Comparison of ENCODE assay signal across 1 cellular context in genomic region chr2:178401994-178402437, GRCh38.
TF ChIP-seq lines count a peak whose summit lies in the region.

No MANE protein-coding gene starts in this region.

TF ChIP-seq in K562, 482 proteins besides CTCF, POLR2A, EP300 and RAD21 (continued from another document):
- TF ChIP-seq ZNF407 (IDR thresholded peaks at IDR 0.05; ENCODE audit: low read depth) (no peak), FOXK2 (conservative IDR thresholded peaks at IDR 0.05 in 1 of 2, IDR thresholded peaks at IDR 0.05 in 1 of 2; ENCODE audit: low read depth in 2 of 2) (no peak), ELK3 (CRISPR knock-in tag; IDR thresholded peaks at IDR 0.05) (no peak), SAP30 (IDR thresholded peaks at IDR 0.05; ENCODE audit: borderline replicate concordance, insufficient read depth, low read depth, low read length, poor library complexity, severe bottlenecking) (no peak), ZNF175 (CRISPR knock-in tag; IDR thresholded peaks at IDR 0.05; ENCODE audit: low read depth) (no peak), PPARD (CRISPR knock-in tag; IDR thresholded peaks at IDR 0.05) (no peak), ZBTB34 (CRISPR knock-in tag; IDR thresholded peaks at IDR 0.05) (no peak), E2F6 (IDR thresholded peaks at IDR 0.05; ENCODE audit: borderline replicate concordance in 1 of 2, extremely low read depth in 1 of 2, insufficient read depth in 1 of 2, insufficient read length in 1 of 2, low read depth in 1 of 2, low read length in 1 of 2, poor library complexity in 1 of 2, severe bottlenecking in 1 of 2) (no peak), PML (IDR thresholded peaks at IDR 0.05; ENCODE audit: low read length) (peak; percentile 60), NFXL1 (CRISPR knock-in tag; IDR thresholded peaks at IDR 0.05) (no peak), SMARCA4 (IDR thresholded peaks at IDR 0.05) (peak; percentile 95), ZEB2 (IDR thresholded peaks at IDR 0.05) (peak; percentile 45; the same call in 1 of the 2 replicates), CEBPB (tag; IDR thresholded peaks at IDR 0.05) (peak; percentile 59), FOXJ3 (CRISPR knock-in tag; IDR thresholded peaks at IDR 0.05) (no peak), ZNF444 (CRISPR knock-in tag; IDR thresholded peaks at IDR 0.05) (no peak), TARDBP (IDR thresholded peaks at IDR 0.05) (no peak), SRSF1 (IDR thresholded peaks at IDR 0.05; ENCODE audit: low read depth, low read length) (no peak), ATF3 (IDR thresholded peaks at IDR 0.05) (peak; percentile 76), ATF3 (CRISPR knock-in tag; conservative IDR thresholded peaks at IDR 0.05) (no peak), ZNF584 (CRISPR knock-in tag; IDR thresholded peaks at IDR 0.05; ENCODE audit: low read depth) (peak; percentile 76; the same call in 1 of the 2 replicates), SIN3A (IDR thresholded peaks at IDR 0.05; ENCODE audit: borderline replicate concordance in 2 of 2, control insufficient read depth in 1 of 2, low read depth in 2 of 2, low read length in 2 of 2) (no peak), RNF2 (IDR thresholded peaks at IDR 0.05) (peak; percentile 47; the same call in 1 of the 2 replicates), JUND (IDR thresholded peaks at IDR 0.05; ENCODE audit: borderline replicate concordance, low read depth, low read length) (peak; percentile 86), JUND (tag; IDR thresholded peaks at IDR 0.05; ENCODE audit: borderline replicate concordance, low read depth, low read length) (peak; percentile 64; the same call in 1 of the 3 replicates), CC2D1A (IDR thresholded peaks at IDR 0.05) (peak; percentile 19; the same call in 1 of the 2 replicates), POLR2AphosphoS5 (IDR thresholded peaks at IDR 0.05; ENCODE audit: control insufficient read depth, insufficient read depth, low read depth, low read length) (peak; percentile 92), SP1 (CRISPR knock-in tag; IDR thresholded peaks at IDR 0.05) (no peak), SMC3 (conservative IDR thresholded peaks at IDR 0.05; ENCODE audit: insufficient read depth, low read depth, low read length) (no peak), TCF3 (CRISPR knock-in tag; IDR thresholded peaks at IDR 0.05) (peak; percentile 91), RAD51 (IDR thresholded peaks at IDR 0.05; ENCODE audit: borderline replicate concordance, low read depth) (no peak; the same call in 1 of the 2 replicates), MYC (IDR thresholded peaks at IDR 0.05; ENCODE audit: low read depth, low read length) (no peak), MYC (CRISPR knock-in tag; IDR thresholded peaks at IDR 0.05; ENCODE audit: borderline replicate concordance, low read depth) (no peak), ZNF165 (CRISPR knock-in tag; IDR thresholded peaks at IDR 0.05; ENCODE audit: borderline replicate concordance) (no peak), ZBTB7A (IDR thresholded peaks at IDR 0.05; ENCODE audit: borderline replicate concordance, control insufficient read depth, low read depth, low read length) (no peak), DPF2 (IDR thresholded peaks at IDR 0.05) (peak; percentile 95), CBX3 (IDR thresholded peaks at IDR 0.05; ENCODE audit: borderline replicate concordance in 1 of 2, low read length in 2 of 2) (no peak), FOS (IDR thresholded peaks at IDR 0.05; ENCODE audit: extremely low read depth, insufficient read length) (peak; percentile 39), CBFA2T2 (conservative IDR thresholded peaks at IDR 0.05) (peak; percentile 93), ARID1B (IDR thresholded peaks at IDR 0.05) (peak; percentile 95), SMARCC2 (IDR thresholded peaks at IDR 0.05; ENCODE audit: low read depth) (peak; percentile 84), HMBOX1 (IDR thresholded peaks at IDR 0.05) (peak; percentile 98), ZNF57 (CRISPR knock-in tag; IDR thresholded peaks at IDR 0.05) (no peak), PRPF4 (IDR thresholded peaks at IDR 0.05; ENCODE audit: insufficient read depth, low read depth, low read length, poor library complexity, severe bottlenecking) (no peak), MTA2 (IDR thresholded peaks at IDR 0.05; ENCODE audit: low read depth) (peak; percentile 80), RBM25 (IDR thresholded peaks at IDR 0.05; ENCODE audit: low read depth, low read length, severe bottlenecking) (no peak)
